ENCODE assay signal across 8 cellular contexts in genomic region chr4:99403380-99404194, GRCh38. TPM values are rescaled to one million over a fixed set of nuclear protein-coding genes. Genes with fewer than 3 reads are reported as not detected.
DNase-seq lines count a peak whose midpoint lies in the region; ATAC-seq lines count a peak whose summit lies in the region.

No MANE protein-coding gene starts in this region.

- H3K27ac ChIP-seq in epithelial cell of prostate: peak overlapping the region; percentile 64

- no peak for DNase-seq in epithelial cell of prostate (ENCODE audit: low read depth, low spot score)
- peak; percentile 74 for DNase-seq in stromal cell of bone marrow (ENCODE audit: low read depth)
- DNase-seq in stimulated activated CD4-positive, alpha-beta T cell treated with anti-CD3 and anti-CD28 coated beads, Interleukin-12 subunit alpha, Interleukin-12 subunit beta, amount 100 ng/mL, for 4 hours: no peak
- no peak for DNase-seq in activated naive CD4-positive, alpha-beta T cell treated with anti-CD3 and anti-CD28 coated beads, Interleukin-2, amount 50 U/mL, for 16 hours
- DNase-seq in ureter (ENCODE audit: low spot score): no peak
- DNase-seq in NCI-H2107 treated with DMSO at 0.1 percent for 48 hours (lab: John Stamatoyannopoulos, UW; ENCODE audit: unreplicated experiment): no peak

- ATAC-seq in GM19328 (IDR thresholded peaks at IDR 0.05; ENCODE audit: unreplicated experiment): peak; percentile 55
- peak; percentile 75 for ATAC-seq in HG03060 (IDR thresholded peaks at IDR 0.05; ENCODE audit: low read depth, unreplicated experiment)

RNA-seq across cellular contexts. Expression of gene ADH7, which starts 31.6 kb away (rescaled TPM):
- total RNA-seq in ureter: not detected

RNA-seq across cellular contexts. Expression of gene ADH1C, which starts 51.0 kb away (rescaled TPM):
- 43.5 TPM for total RNA-seq in ureter
